In genomic region chr1:38045431-38046332, GRCh38 we compare ENCODE assay signal across 8 cellular contexts. TPM values are rescaled to one million over a fixed set of nuclear protein-coding genes. Genes with fewer than 3 reads are reported as not detected.
DNase-seq lines count a peak whose midpoint lies in the region; ATAC-seq, FAIRE-seq and TF ChIP-seq lines count a peak whose summit lies in the region.

No MANE protein-coding gene starts in this region.

- 3% methylated on average over 50 to 114 of the region's 114 CpGs for WGBS in psoas muscle, 3 donors
- 3 to 6% (median 4%) methylated on average over 54 to 114 of the region's 114 CpGs for WGBS in small intestine, 3 donors

- H3K27me3 Mint-ChIP-seq in activated CD4-positive, alpha-beta T cell treated with anti-CD3 and anti-CD28 coated beads for 36 hours = peaks cover 49% of the 10 kb centered on the region

- POLR2A ChIA-PET in activated CD4-positive, alpha-beta T cell treated with anti-CD3 and anti-CD28 coated beads for 36 hours (lab: Charles Lee) = interaction anchor here (0.8 kb wide), 1 partner anchor 18 kb away, joined by 3 read pairs; no protein-coding TSS in a partner anchor

- H3K27me3 ChIP-seq in dorsolateral prefrontal cortex (peaks cover 0 to 43% (median 23%) of the 10 kb centered on the region in 45 donors), psoas muscle (ENCODE audit: insufficient read depth in 3 of 3, low read length in 2 of 3) (peaks cover 0 to 51% (median 26%) of the 10 kb centered on the region in 3 donors), small intestine (ENCODE audit: control insufficient read depth in 2 of 2, insufficient read depth in 2 of 2, low read length in 2 of 2) (peaks cover 17 to 35% of the 10 kb centered on the region in 2 donors)

- peak; percentile 34 for DNase-seq in activated CD4-positive, alpha-beta T cell treated with anti-CD3 and anti-CD28 coated beads for 36 hours
- DNase-seq in activated CD4-positive, alpha-beta T cell treated with anti-CD3 and anti-CD28 coated beads, Interleukin-2, amount 50 U/mL, for 4 hours = no peak
- DNase-seq in NCI-H2029 (lab: John Stamatoyannopoulos, UW) = peak; percentile 69
- DNase-seq in dorsolateral prefrontal cortex = peak in 1 of 10 donors; percentile 51
- DNase-seq in psoas muscle = peak; percentile 35 to 66
- DNase-seq in EL = no peak
- DNase-seq in small intestine = no peak
- DNase-seq in activated CD4-positive, alpha-beta T cell treated with anti-CD3 and anti-CD28 coated beads for 1 hour = no peak

- CTCF ChIA-PET in activated CD4-positive, alpha-beta T cell treated with anti-CD3 and anti-CD28 coated beads for 36 hours (lab: Charles Lee) = interaction anchor here (0.7 to 1.4 kb wide), 3 partner anchors 13 to 18 kb away, joined by 3 to 4 read pairs (median 3); no protein-coding TSS in a partner anchor

- H3K36me3 Mint-ChIP-seq in activated CD4-positive, alpha-beta T cell treated with anti-CD3 and anti-CD28 coated beads for 36 hours (ENCODE audit: low read depth) = no peaks in the 10 kb centered on the region

- peak overlapping the region in 58 of 59 donors; percentile 11 to 77 (median 56) for H3K4me3 ChIP-seq in dorsolateral prefrontal cortex
- H3K4me3 ChIP-seq in psoas muscle = peak overlapping the region; percentile 13
- peak overlapping the region in 1 of 2 donors; percentile 55 for H3K4me3 ChIP-seq in small intestine (ENCODE audit: low read depth in 1 of 2, low read length in 2 of 2)

- no peak for FAIRE-seq in small intestine (lab: Jason Lieb, UNC)

- ATAC-seq in activated CD4-positive, alpha-beta T cell treated with anti-CD3 and anti-CD28 coated beads for 36 hours = peak; percentile 1
- ATAC-seq in psoas muscle = no peak

- no peaks in the 10 kb centered on the region for H3K9me3 ChIP-seq in psoas muscle
- H3K9me3 ChIP-seq in small intestine (ENCODE audit: control insufficient read depth, low read depth) = no peaks in the 10 kb centered on the region

- H3K9me3 Mint-ChIP-seq in activated CD4-positive, alpha-beta T cell treated with anti-CD3 and anti-CD28 coated beads for 36 hours (ENCODE audit: low read depth) = no peaks in the 10 kb centered on the region

- TF ChIP-seq CTCF in dorsolateral prefrontal cortex (IDR thresholded peaks at IDR 0.05 in 54 of 56, conservative IDR thresholded peaks at IDR 0.05 in 2 of 56; ENCODE audit: low read depth in 1 of 56, partially characterized antibody in 56 of 56) (no peak), psoas muscle (IDR thresholded peaks at IDR 0.05) (no peak)

- H3K4me3 Mint-ChIP-seq in activated CD4-positive, alpha-beta T cell treated with anti-CD3 and anti-CD28 coated beads for 36 hours = peak overlapping the region; percentile 14

- no peak overlapping the region for H3K27ac ChIP-seq in dorsolateral prefrontal cortex
- H3K27ac ChIP-seq in psoas muscle = no peak overlapping the region
- no peak overlapping the region for H3K27ac ChIP-seq in small intestine (ENCODE audit: low read depth in 1 of 2, low read length in 1 of 2)

- intact Hi-C loops in activated CD4-positive, alpha-beta T cell treated with anti-CD3 and anti-CD28 coated beads for 36 hours (cut with DNase I, micrococcal nuclease) = loop anchor here in 1 of 2 experiments (1.0 to 5.0 kb wide), 2 partner anchors 15 to 772 kb away; no protein-coding TSS in a partner anchor
- intact Hi-C loops in dorsolateral prefrontal cortex (cut with DNase I) = loop anchor here (2.0 to 10.0 kb wide), 3 partner anchors 69 to 539 kb away; no protein-coding TSS in a partner anchor
- intact Hi-C loops in psoas muscle (cut with DNase I) = loop anchor here (1.0 to 10.0 kb wide), 3 partner anchors 8 to 789 kb away; no protein-coding TSS in a partner anchor

- H3K36me3 ChIP-seq in psoas muscle (ENCODE audit: insufficient read depth in 1 of 2, low read depth in 1 of 2) (no peaks in the 10 kb centered on the region), small intestine (ENCODE audit: control insufficient read depth in 2 of 2, insufficient read depth in 2 of 2, low read length in 2 of 2) (no peaks in the 10 kb centered on the region)

- H3K4me1 Mint-ChIP-seq in activated CD4-positive, alpha-beta T cell treated with anti-CD3 and anti-CD28 coated beads for 36 hours = peaks cover 11% of the 10 kb centered on the region

- H3K4me1 ChIP-seq in psoas muscle (peaks cover 17% of the 10 kb centered on the region), small intestine (ENCODE audit: control insufficient read depth in 2 of 2, insufficient read depth in 1 of 2, low read depth in 1 of 2, low read length in 1 of 2) (no peaks in the 10 kb centered on the region)

- H3K27ac Mint-ChIP-seq in activated CD4-positive, alpha-beta T cell treated with anti-CD3 and anti-CD28 coated beads for 36 hours = no peak overlapping the region

RNA-seq across cellular contexts. Expression of gene POU3F1, which starts 0.9 kb away (rescaled TPM):
- under 1 TPM; 0.11 to 0.26 TPM for total RNA-seq in activated CD4-positive, alpha-beta T cell treated with anti-CD3 and anti-CD28 coated beads for 36 hours
- total RNA-seq in dorsolateral prefrontal cortex (1 to 10 TPM; 1.6 to 8.4 (median 4.4) TPM), psoas muscle (under 1 TPM in 3 of 4 donors, not detected in 1; 0.12 to 0.38 (median 0.14) TPM)
- polyA plus RNA-seq in psoas muscle (under 1 TPM; 0.04 to 0.21 (median 0.07) TPM), small intestine (not detected)

RNA-seq across cellular contexts. Expression of gene UTP11, which starts 33.1 kb away (rescaled TPM):
- 10 to 100 TPM; 68.9 to 82.4 TPM for total RNA-seq in activated CD4-positive, alpha-beta T cell treated with anti-CD3 and anti-CD28 coated beads for 36 hours
- total RNA-seq in dorsolateral prefrontal cortex = 10 to 100 TPM; 13.6 to 33.4 (median 24.4) TPM
- total RNA-seq in psoas muscle = 100 to 1,000 TPM in 3 of 4 donors, 10 to 100 TPM in 1; 65.2 to 210 (median 131) TPM
- 100 to 1,000 TPM in 2 of 3 donors, 10 to 100 TPM in 1; 91.7 to 253 (median 163) TPM for polyA plus RNA-seq in psoas muscle
- polyA plus RNA-seq in small intestine = 10 to 100 TPM; 17.0 to 29.9 (median 23.0) TPM

RNA-seq across cellular contexts. Expression of gene FHL3, which starts 40.4 kb away (rescaled TPM):
- total RNA-seq in activated CD4-positive, alpha-beta T cell treated with anti-CD3 and anti-CD28 coated beads for 36 hours = 10 to 100 TPM; 21.1 to 23.8 TPM
- total RNA-seq in dorsolateral prefrontal cortex (10 to 100 TPM in 51 of 120 experiments, 1 to 10 TPM in 69; 5.8 to 18.5 (median 9.6) TPM), psoas muscle (1,000 to 10,000 TPM in 1 of 4 donors, 100 to 1,000 TPM in 3; 236 to 1,187 (median 448) TPM)
- polyA plus RNA-seq in psoas muscle (100 to 1,000 TPM in 2 of 3 donors, 10 to 100 TPM in 1; 41.6 to 905 (median 582) TPM), small intestine (1 to 10 TPM in 2 of 3 donors, under 1 TPM in 1; 0.89 to 8.1 (median 6.5) TPM)

RNA-seq across cellular contexts. Expression of gene SF3A3, which starts 55.9 kb away (rescaled TPM):
- 100 to 1,000 TPM; 131 TPM for total RNA-seq in activated CD4-positive, alpha-beta T cell treated with anti-CD3 and anti-CD28 coated beads for 36 hours
- 10 to 100 TPM; 30.2 to 67.9 (median 44.5) TPM for total RNA-seq in dorsolateral prefrontal cortex
- total RNA-seq in psoas muscle = 10 to 100 TPM; 20.0 to 45.4 (median 35.0) TPM
- polyA plus RNA-seq in psoas muscle = 10 to 100 TPM; 13.0 to 35.0 (median 30.0) TPM
- 10 to 100 TPM; 13.9 to 24.7 (median 19.7) TPM for polyA plus RNA-seq in small intestine

Comparison
In these comparisons a context has a peak if more than half of its experiments do, and no peak if none do; other contexts are left out.
1. DNase-seq: peak in activated CD4-positive, alpha-beta T cell treated with anti-CD3 and anti-CD28 coated beads for 36 hours (single experiment), NCI-H2029 (single experiment) and psoas muscle (2 of 2); none in activated CD4-positive, alpha-beta T cell treated with anti-CD3 and anti-CD28 coated beads, Interleukin-2, amount 50 U/mL, for 4 hours (0 of 2), EL (single experiment), small intestine (single experiment) and activated CD4-positive, alpha-beta T cell treated with anti-CD3 and anti-CD28 coated beads for 1 hour (single experiment).
2. RNA of gene FHL3, which starts 40.4 kb away (total RNA-seq): 236 to 1,187 TPM in psoas muscle; 21.1 to 23.8 TPM in activated CD4-positive, alpha-beta T cell treated with anti-CD3 and anti-CD28 coated beads for 36 hours and 5.8 to 18.5 TPM in dorsolateral prefrontal cortex; every median in the first group is over 4 times any median in the second.